ENCODE assay signal across 29 cellular contexts in genomic region chr22:33620085-33620484, GRCh38.
"Had no signal": no experiment of that assay in that cellular context is flagged by ENCODE, and none has a peak within 500 bp of the region (broad histone marks: within the 10 kb centered on the region; RNA-seq: fewer than 3 reads in every experiment).

No MANE protein-coding gene starts in this region.

- H3K4me3 Mint-ChIP-seq: activated B cell treated with CpG ODN at 0.5 μM for 24 hours; activated CD8-positive, alpha-beta T cell treated with anti-CD3 and anti-CD28 coated beads for 36 hours; activated naive CD8-positive, alpha-beta T cell; activated T-cell treated with anti-CD3 and anti-CD28 coated beads, Interleukin-2, amount 50 U/mL, for 4 hours; activated T-helper 17 cell treated with anti-CD3 and anti-CD28 coated beads, Interleukin-2, amount 50 U/mL, for 72 hours; central memory CD8-positive, alpha-beta T cell; dendritic cell treated with granulocyte-macrophage colony-stimulating factor and Interleukin-4, amounts not matched to agents 40 ng/mL and 50 ng/mL, for 4 days; endodermal cell; T-helper 1 cell treated with Interleukin-12 subunit alpha and Interleukin-12 subunit beta and Interleukin-4 antibody, amounts not matched to agents 30 μg/mL and 1 μg/mL, for 36 hours had no signal

- H3K4me1 Mint-ChIP-seq: activated B cell treated with CpG ODN at 0.5 μM for 24 hours; activated T-helper 17 cell treated with anti-CD3 and anti-CD28 coated beads, Interleukin-2, amount 50 U/mL, for 72 hours; central memory CD8-positive, alpha-beta T cell had no signal

- H3K27me3 Mint-ChIP-seq: activated B cell treated with CpG ODN at 0.5 μM for 24 hours; activated CD8-positive, alpha-beta T cell treated with anti-CD3 and anti-CD28 coated beads for 36 hours; activated naive CD8-positive, alpha-beta T cell; activated T-helper 17 cell treated with anti-CD3 and anti-CD28 coated beads, Interleukin-2, amount 50 U/mL, for 72 hours; central memory CD8-positive, alpha-beta T cell; dendritic cell treated with granulocyte-macrophage colony-stimulating factor and Interleukin-4, amounts not matched to agents 40 ng/mL and 50 ng/mL, for 4 days had no signal

- H3K9me3 Mint-ChIP-seq: activated CD8-positive, alpha-beta T cell treated with anti-CD3 and anti-CD28 coated beads for 36 hours; activated T-cell treated with anti-CD3 and anti-CD28 coated beads, Interleukin-2, amount 50 U/mL, for 4 hours had no signal

- DNase-seq: activated B cell treated with CpG ODN at 0.5 μM for 24 hours; activated CD4-positive, alpha-beta T cell treated with anti-CD3 and anti-CD28 coated beads for 48 hours; activated CD4-positive, alpha-beta T cell treated with anti-CD3 and anti-CD28 coated beads, Interleukin-2, amount 50 U/mL, for 1 hour; activated CD4-positive, alpha-beta T cell treated with anti-CD3 and anti-CD28 coated beads, Interleukin-2, amount 50 U/mL, for 48 hours; activated CD8-positive, alpha-beta memory T cell treated with anti-CD3 and anti-CD28 coated beads for 24 hours; activated CD8-positive, alpha-beta T cell treated with anti-CD3 and anti-CD28 coated beads for 36 hours; activated effector memory CD4-positive, alpha-beta T cell treated with Interleukin-2 at 50 U/mL for 16 hours; activated gamma-delta T cell treated with Interleukin-2 at 50 U/mL for 16 hours; activated naive CD4-positive, alpha-beta T cell treated with anti-CD3 and anti-CD28 coated beads, Interleukin-2, amount 50 U/mL, for 16 hours; activated naive CD4-positive, alpha-beta T cell treated with Interleukin-2 at 50 U/mL for 16 hours; activated T-cell treated with anti-CD3 and anti-CD28 coated beads, Interleukin-2, amount 50 U/mL, for 4 hours; amniotic stem cell; anterior cingulate cortex; brain microvascular endothelial cell; dorsolateral prefrontal cortex; effector memory CD4-positive, alpha-beta T cell; endodermal cell; foreskin fibroblast; glutamatergic neuron; heart left ventricle; T-helper 9 cell; WERI-Rb-1 had no signal

- ATAC-seq: activated CD4-positive, CD25-positive, alpha-beta regulatory T cell treated with anti-CD3 and anti-CD28 coated beads, Interleukin-2, amount 50 U/mL, for 24 hours; activated CD8-positive, alpha-beta T cell treated with anti-CD3 and anti-CD28 coated beads for 36 hours; activated T-cell treated with anti-CD3 and anti-CD28 coated beads, Interleukin-2, amount 50 U/mL, for 4 hours; activated T-helper 17 cell treated with anti-CD3 and anti-CD28 coated beads, Interleukin-2, amount 50 U/mL, for 72 hours; esophagus mucosa; heart left ventricle had no signal

- H3K27ac Mint-ChIP-seq: activated B cell treated with CpG ODN at 0.5 μM for 24 hours; activated CD8-positive, alpha-beta T cell treated with anti-CD3 and anti-CD28 coated beads for 36 hours; activated naive CD8-positive, alpha-beta T cell; activated T-helper 17 cell treated with anti-CD3 and anti-CD28 coated beads, Interleukin-2, amount 50 U/mL, for 72 hours; dendritic cell treated with granulocyte-macrophage colony-stimulating factor and Interleukin-4, amounts not matched to agents 40 ng/mL and 50 ng/mL, for 4 days; endodermal cell; T-helper 1 cell treated with Interleukin-12 subunit alpha and Interleukin-12 subunit beta and Interleukin-4 antibody, amounts not matched to agents 30 μg/mL and 1 μg/mL, for 36 hours had no signal

- H3K36me3 Mint-ChIP-seq: activated naive CD8-positive, alpha-beta T cell had no signal
